ENCODE assay signal across 8 cellular contexts in the genomic region with DNA sequence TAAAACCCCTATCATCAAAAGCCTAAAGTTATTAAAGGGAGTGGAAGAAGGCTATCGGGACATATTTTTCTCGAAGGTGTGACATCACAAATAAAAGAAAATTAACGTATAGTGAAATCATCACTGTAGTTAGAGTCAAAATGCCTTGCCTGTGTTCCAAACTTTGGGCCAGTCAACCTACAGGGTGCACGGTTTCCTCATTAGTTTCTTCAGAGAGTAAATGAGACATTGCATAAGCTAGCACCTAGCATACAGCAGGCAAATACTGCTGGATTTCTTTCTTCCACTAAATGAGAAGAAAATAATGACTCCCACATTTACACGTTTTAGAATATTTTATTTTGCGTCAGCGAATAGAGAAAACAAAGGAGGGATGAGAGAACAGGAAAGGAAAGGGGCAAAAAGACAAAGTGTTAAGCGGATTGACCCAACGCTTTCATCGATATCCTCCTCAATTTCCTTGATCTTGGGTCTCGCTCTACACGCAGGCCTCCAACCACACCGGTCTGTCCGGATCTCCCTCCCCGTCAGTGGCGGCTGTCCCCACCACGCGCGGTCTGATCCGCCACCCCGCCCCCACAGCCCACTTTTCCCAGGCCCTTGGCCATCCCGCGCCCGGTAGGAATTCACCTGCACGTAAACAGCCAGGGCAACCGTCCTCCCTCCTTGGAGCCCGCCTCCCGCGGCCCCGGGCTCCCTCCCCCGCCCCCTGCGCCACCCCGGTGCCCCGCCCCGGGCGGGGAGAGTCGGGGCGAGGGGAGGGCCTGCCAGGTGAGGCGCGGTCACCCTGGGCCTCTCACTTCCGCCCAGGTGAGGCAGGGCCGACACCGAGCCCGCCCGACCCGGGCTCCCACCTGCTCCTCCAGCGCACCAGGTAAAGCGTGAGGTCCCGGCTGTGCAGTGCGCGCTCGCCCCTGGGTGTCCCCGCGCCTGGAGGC. TPM values are rescaled to one million over a fixed set of nuclear protein-coding genes. Genes with fewer than 3 reads are reported as not detected.
DNase-seq lines count a peak whose midpoint lies in the region; ATAC-seq and TF ChIP-seq lines count a peak whose summit lies in the region.

TSS of gene PATJ (plus strand) at position 799 of the 938 bp plus-strand sequence. CDS start 20,413 bp downstream, outside the sequence.

- H3K9me3 ChIP-seq in AG04450 (ENCODE audit: control insufficient read depth, insufficient read depth, low read length) (no peaks in the 10 kb centered on the region; the same call in 1 of the 2 replicates), NT2/D1 (ENCODE audit: insufficient read depth, low read length) (no peaks in the 10 kb centered on the region), osteoblast (ENCODE audit: low read depth, low read length) (no peaks in the 10 kb centered on the region), thymus (ENCODE audit: control insufficient read depth) (no peaks in the 10 kb centered on the region)

- POLR2A ChIA-PET in AG04450 (lab: Yijun Ruan, JAX): no interaction called here

- 4% methylated on average over 54 of the region's 54 CpGs for WGBS in thymus

- CTCF ChIA-PET in AG04450 (lab: Charles Lee): no interaction called here

- H3K4me1 ChIP-seq in NT2/D1 (ENCODE audit: insufficient read depth, insufficient read length) (no peaks in the 10 kb centered on the region), osteoblast (ENCODE audit: insufficient read depth, low read length) (no peaks in the 10 kb centered on the region), thymus (ENCODE audit: control insufficient read depth, insufficient read depth, low read length) (peaks cover 3% of the 10 kb centered on the region)

- DNase-seq in AG04450 (ENCODE audit: low read depth, low spot score) (no peak), NT2/D1 (ENCODE audit: low read depth, low spot score) (no peak), germinal center (ENCODE audit: low spot score) (peak; percentile 78), osteoblast (ENCODE audit: insufficient read length, low spot score, missing footprints) (peak; percentile 85)
- DNase-seq in activated effector memory CD4-positive, alpha-beta T cell treated with anti-CD3 and anti-CD28 coated beads, Interleukin-2, amount 50 U/mL, for 16 hours: peak; percentile 89

- peak within 1 kb of the TSS; percentile 90 for H2AFZ ChIP-seq in osteoblast (ENCODE audit: low read length)

- no peaks in the 10 kb centered on the region for H4K20me1 ChIP-seq in osteoblast (ENCODE audit: insufficient read depth, low read length)

- peak within 1 kb of the TSS; percentile 91 for H3K9ac ChIP-seq in NT2/D1 (ENCODE audit: insufficient read length, low read depth)

- H3K27me3 ChIP-seq in AG04450 (ENCODE audit: control insufficient read depth, insufficient read depth, low read length) (no peaks in the 10 kb centered on the region), NT2/D1 (ENCODE audit: insufficient read depth, insufficient read length) (no peaks in the 10 kb centered on the region), osteoblast (ENCODE audit: insufficient read depth, low read length) (no peaks in the 10 kb centered on the region), thymus (ENCODE audit: control insufficient read depth, insufficient read depth) (peaks cover 12% of the 10 kb centered on the region)

- peak within 1 kb of the TSS; percentile 67 for H3K4me3 ChIP-seq in AG04450 (ENCODE audit: low read depth, low read length)
- H3K4me3 ChIP-seq in NT2/D1 (ENCODE audit: insufficient read length, low read depth): peak within 1 kb of the TSS; percentile 59
- peak within 1 kb of the TSS; percentile 79 for H3K4me3 ChIP-seq in osteoblast (ENCODE audit: insufficient read depth, low read length)
- H3K4me3 ChIP-seq in thymus (ENCODE audit: low read length): peak within 1 kb of the TSS; percentile 79

- peak; percentile 60 for ATAC-seq in GM18870 (IDR thresholded peaks at IDR 0.05; ENCODE audit: unreplicated experiment)
- ATAC-seq in HG03103 (IDR thresholded peaks at IDR 0.05; ENCODE audit: low read depth, unreplicated experiment): peak; percentile 75

- H3K27ac ChIP-seq in AG04450 (ENCODE audit: low read depth, low read length) (no peak within 1 kb of the TSS), osteoblast (ENCODE audit: low read depth, low read length) (peak within 1 kb of the TSS; percentile 63), thymus (ENCODE audit: low read depth) (peak within 1 kb of the TSS; percentile 84)

- TF ChIP-seq CTCF in AG04450 (IDR thresholded peaks at IDR 0.05; ENCODE audit: low read depth, low read length) (no peak), osteoblast (IDR thresholded peaks at IDR 0.05; ENCODE audit: extremely low read depth, low read depth, low read length) (no peak)

- H3K4me2 ChIP-seq in osteoblast (ENCODE audit: insufficient read depth, low read length): peak within 1 kb of the TSS; percentile 88

- H3K79me2 ChIP-seq in osteoblast (ENCODE audit: insufficient read depth, low read length): no peaks in the 10 kb centered on the region

- no peaks in the 10 kb centered on the region for H3K36me3 ChIP-seq in NT2/D1 (ENCODE audit: insufficient read depth, insufficient read length, low read length)
- no peaks in the 10 kb centered on the region for H3K36me3 ChIP-seq in osteoblast (ENCODE audit: insufficient read depth, low read length)
- no peaks in the 10 kb centered on the region for H3K36me3 ChIP-seq in thymus (ENCODE audit: control insufficient read depth, insufficient read depth)

RNA-seq across cellular contexts. Expression of gene PATJ, which starts in this region (rescaled TPM):
- polyA plus RNA-seq in AG04450 (2011; rRNA removed) (2.5 and 3.6 TPM in 2 replicates), thymus (12.4 TPM)
- polyA minus RNA-seq in AG04450 (2011; rRNA and poly(A)+ RNA removed): 4.3 and 6.7 TPM in 2 replicates
- total RNA-seq in osteoblast: 8.8 and 10.1 TPM in 2 replicates

Comparison
In these comparisons a context has a peak if more than half of its experiments do, and no peak if none do; other contexts are left out.
1. DNase-seq: peak in activated effector memory CD4-positive, alpha-beta T cell treated with anti-CD3 and anti-CD28 coated beads, Interleukin-2, amount 50 U/mL, for 16 hours (single experiment), germinal center (single experiment) and osteoblast (single experiment); none in AG04450 (single experiment) and NT2/D1 (single experiment).
2. Peak in every context shown above with its lines, with median percentiles within 50 percentile points of each other: H3K4me3 ChIP-seq.